ENCODE assay signal across 1 cellular context in genomic region chr18:32380559-32380958, GRCh38.
TF ChIP-seq lines count a peak whose summit lies in the region.

No MANE protein-coding gene starts in this region.

TF ChIP-seq in H1, 55 proteins besides CTCF, POLR2A, EP300 and RAD21 (continued from another document):
- no peak for TF ChIP-seq CHD7 (IDR thresholded peaks at IDR 0.05; ENCODE audit: insufficient replicate concordance, low read length)
- no peak for TF ChIP-seq BACH1 (IDR thresholded peaks at IDR 0.05; ENCODE audit: low read length)
- TF ChIP-seq HDAC2 (IDR thresholded peaks at IDR 0.05; ENCODE audit: borderline replicate concordance in 1 of 2, low read depth in 2 of 2, low read length in 2 of 2), result no peak
- TF ChIP-seq, protein P1, sequence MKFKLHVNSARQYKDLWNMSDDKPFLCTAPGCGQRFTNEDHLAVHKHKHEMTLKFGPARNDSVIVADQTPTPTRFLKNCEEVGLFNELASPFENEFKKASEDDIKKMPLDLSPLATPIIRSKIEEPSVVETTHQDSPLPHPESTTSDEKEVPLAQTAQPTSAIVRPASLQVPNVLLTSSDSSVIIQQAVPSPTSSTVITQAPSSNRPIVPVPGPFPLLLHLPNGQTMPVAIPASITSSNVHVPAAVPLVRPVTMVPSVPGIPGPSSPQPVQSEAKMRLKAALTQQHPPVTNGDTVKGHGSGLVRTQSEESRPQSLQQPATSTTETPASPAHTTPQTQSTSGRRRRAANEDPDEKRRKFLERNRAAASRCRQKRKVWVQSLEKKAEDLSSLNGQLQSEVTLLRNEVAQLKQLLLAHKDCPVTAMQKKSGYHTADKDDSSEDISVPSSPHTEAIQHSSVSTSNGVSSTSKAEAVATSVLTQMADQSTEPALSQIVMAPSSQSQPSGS (IDR thresholded peaks at IDR 0.05; ENCODE audit: low read length), result no peak
- no peak for TF ChIP-seq RBBP5 (IDR thresholded peaks at IDR 0.05; ENCODE audit: borderline replicate concordance, low read depth, low read length)
- TF ChIP-seq FOSL1 (IDR thresholded peaks at IDR 0.05; ENCODE audit: insufficient read depth, low read depth, low read length), result no peak
- TF ChIP-seq CHD1 (IDR thresholded peaks at IDR 0.05; ENCODE audit: low read depth, low read length), result no peak
- no peak for TF ChIP-seq SIX5 (IDR thresholded peaks at IDR 0.05; ENCODE audit: low read depth, low read length)
- no peak for TF ChIP-seq KDM1A (IDR thresholded peaks at IDR 0.05; ENCODE audit: borderline replicate concordance, low read length)
- no peak for TF ChIP-seq YY1 (IDR thresholded peaks at IDR 0.05; ENCODE audit: low read depth, low read length)
- TF ChIP-seq SUZ12 (IDR thresholded peaks at IDR 0.05; ENCODE audit: low read length), result no peak
- no peak for TF ChIP-seq KDM5A (IDR thresholded peaks at IDR 0.05; ENCODE audit: low read length)
- TF ChIP-seq RFX5 (IDR thresholded peaks at IDR 0.05; ENCODE audit: borderline replicate concordance, low read depth, low read length), result no peak
- no peak for TF ChIP-seq NRF1 (IDR thresholded peaks at IDR 0.05; ENCODE audit: low read depth, low read length)
- TF ChIP-seq SP2 (IDR thresholded peaks at IDR 0.05; ENCODE audit: low read length), result no peak
